In genomic region chr7:37786741-37787569, GRCh38 we compare ENCODE assay signal across 8 cellular contexts.
A peak's percentile ranks its signal among the peaks of the same experiment; 100 is the strongest.
DNase-seq lines count a peak whose midpoint lies in the region; ATAC-seq and TF ChIP-seq lines count a peak whose summit lies in the region.

No MANE protein-coding gene starts in this region.

- WGBS in adrenal gland, 4 donors: 52 to 58% (median 56%) methylated on average over 6 of the region's 6 CpGs

- peaks cover 0 to 3% (median 0%) of the 10 kb centered on the region in 3 donors for H3K9me3 ChIP-seq in adrenal gland (replicated peaks in 1 of 3)

- peak; percentile 33 for DNase-seq in Ammon's horn (ENCODE audit: low spot score)
- DNase-seq in SIG-M5 (lab: John Stamatoyannopoulos, UW): peak; percentile 83
- no peak for DNase-seq in hepatic stellate cell (ENCODE audit: low spot score)
- no peak for DNase-seq in activated CD4-positive, alpha-beta T cell treated with anti-CD3 and anti-CD28 coated beads for 48 hours
- DNase-seq in NCI-H345 (lab: John Stamatoyannopoulos, UW): no peak
- no peak for DNase-seq in adrenal gland

- ATAC-seq in GM19043 (IDR thresholded peaks at IDR 0.05; ENCODE audit: low read depth, unreplicated experiment) (peak; percentile 86), HG03039 (IDR thresholded peaks at IDR 0.05; ENCODE audit: unreplicated experiment) (peak; percentile 88)

- no peak overlapping the region for H3K27ac ChIP-seq in adrenal gland

- TF ChIP-seq CTCF in adrenal gland (IDR thresholded peaks at IDR 0.05): no peak

- H3K36me3 ChIP-seq in adrenal gland (replicated peaks in 1 of 2): no peaks in the 10 kb centered on the region

- H3K4me3 ChIP-seq in adrenal gland: no peak overlapping the region

- intact Hi-C loops in adrenal gland (cut with DNase I): no loop called here

- H3K27me3 ChIP-seq in adrenal gland: no peaks in the 10 kb centered on the region

- no peaks in the 10 kb centered on the region for H3K4me1 ChIP-seq in adrenal gland (replicated peaks in 1 of 2)

- TF ChIP-seq POLR2A in adrenal gland (IDR thresholded peaks at IDR 0.05): no peak

Comparison
In these comparisons a context has a peak if more than half of its experiments do, and no peak if none do; other contexts are left out.
1. DNase-seq: peak in Ammon's horn (single experiment) and SIG-M5 (single experiment); none in hepatic stellate cell (single experiment), activated CD4-positive, alpha-beta T cell treated with anti-CD3 and anti-CD28 coated beads for 48 hours (single experiment), NCI-H345 (single experiment) and adrenal gland (0 of 7).